In the genomic region with DNA sequence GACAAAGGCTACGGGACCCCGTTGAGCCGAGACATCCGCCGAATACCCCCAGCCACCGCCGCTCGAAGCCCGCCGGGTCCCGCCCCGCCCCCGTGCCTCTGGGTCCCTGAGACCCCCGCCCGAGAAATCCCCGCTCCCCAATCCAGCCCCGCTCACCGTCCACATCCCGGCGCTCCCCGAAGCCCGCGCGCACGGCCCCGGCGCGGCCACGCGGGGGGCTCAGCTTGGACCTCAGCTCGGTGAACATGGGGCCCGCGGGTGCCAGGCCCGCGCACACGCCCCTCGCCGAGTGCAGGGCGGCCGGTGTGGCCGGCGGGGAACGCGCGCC, we compare ENCODE assay signal across 8 cellular contexts. TPM values are rescaled to one million over a fixed set of nuclear protein-coding genes. Genes with fewer than 3 reads are reported as not detected.
DNase-seq lines count a peak whose midpoint lies in the region; ATAC-seq and TF ChIP-seq lines count a peak whose summit lies in the region.

No MANE protein-coding gene starts in this region.

- H3K36me3 ChIP-seq in brain microvascular endothelial cell (replicated peaks) (peaks cover 9% of the 10 kb centered on the region), upper lobe of right lung (peaks cover 7% of the 10 kb centered on the region)

- ATAC-seq in memory B cell (ENCODE audit: low read depth) (no peak), upper lobe of right lung (no peak), GM18870 (IDR thresholded peaks at IDR 0.05; ENCODE audit: unreplicated experiment) (no peak)

- H3K9me3 Mint-ChIP-seq in activated naive CD4-positive, alpha-beta T cell treated with anti-CD3 and anti-CD28 coated beads, Interleukin-2, amount 50 U/mL, for 24 hours: no peaks in the 10 kb centered on the region
- H3K9me3 Mint-ChIP-seq in memory B cell: no peaks in the 10 kb centered on the region

- H3K27me3 Mint-ChIP-seq in activated naive CD4-positive, alpha-beta T cell treated with anti-CD3 and anti-CD28 coated beads, Interleukin-2, amount 50 U/mL, for 24 hours: no peaks in the 10 kb centered on the region
- no peaks in the 10 kb centered on the region for H3K27me3 Mint-ChIP-seq in memory B cell

- no peaks in the 10 kb centered on the region for H3K27me3 ChIP-seq in brain microvascular endothelial cell (replicated peaks)
- no peaks in the 10 kb centered on the region for H3K27me3 ChIP-seq in upper lobe of right lung

- H3K27ac ChIP-seq in brain microvascular endothelial cell (no peak overlapping the region), upper lobe of right lung (peak overlapping the region; percentile 66)

- H3K4me1 ChIP-seq in upper lobe of right lung: peaks cover 30% of the 10 kb centered on the region

- DNase-seq in activated naive CD4-positive, alpha-beta T cell (lab: John Stamatoyannopoulos, UW): no peak
- DNase-seq in brain microvascular endothelial cell (no peak), memory B cell (ENCODE audit: low spot score in 2 of 2) (peak in 1 of 2 donors; percentile 32), upper lobe of right lung (peak; percentile 68), putamen (ENCODE audit: low spot score) (no peak), COLO668 (lab: John Stamatoyannopoulos, UW; ENCODE audit: unreplicated experiment) (no peak)

- peak overlapping the region; percentile 84 for H3K4me3 Mint-ChIP-seq in activated naive CD4-positive, alpha-beta T cell treated with anti-CD3 and anti-CD28 coated beads, Interleukin-2, amount 50 U/mL, for 24 hours
- peak overlapping the region; percentile 94 for H3K4me3 Mint-ChIP-seq in memory B cell

- H3K4me3 ChIP-seq in brain microvascular endothelial cell (ENCODE audit: low read depth, low read length) (peak overlapping the region; percentile 47), upper lobe of right lung (peak overlapping the region; percentile 93)

- intact Hi-C loops in upper lobe of right lung (cut with DNase I): no loop called here

- in situ Hi-C loops in brain microvascular endothelial cell (cut with HindIII; ENCODE audit: low pct_ligation_motif_present, low sequenced_read_pairs): no loop called here

- no peaks in the 10 kb centered on the region for H3K9me3 ChIP-seq in upper lobe of right lung

- peaks cover 69% of the 10 kb centered on the region for H3K4me1 Mint-ChIP-seq in activated naive CD4-positive, alpha-beta T cell treated with anti-CD3 and anti-CD28 coated beads, Interleukin-2, amount 50 U/mL, for 24 hours
- peaks cover 42% of the 10 kb centered on the region for H3K4me1 Mint-ChIP-seq in memory B cell

- H3K36me3 Mint-ChIP-seq in activated naive CD4-positive, alpha-beta T cell treated with anti-CD3 and anti-CD28 coated beads, Interleukin-2, amount 50 U/mL, for 24 hours: peaks cover 13% of the 10 kb centered on the region
- H3K36me3 Mint-ChIP-seq in memory B cell: peaks cover 21% of the 10 kb centered on the region

- no peak overlapping the region for H3K27ac Mint-ChIP-seq in activated naive CD4-positive, alpha-beta T cell treated with anti-CD3 and anti-CD28 coated beads, Interleukin-2, amount 50 U/mL, for 24 hours
- peak overlapping the region; percentile 72 for H3K27ac Mint-ChIP-seq in memory B cell

- TF ChIP-seq CTCF in brain microvascular endothelial cell (IDR thresholded peaks at IDR 0.05; ENCODE audit: low read depth, low read length, missing control alignments): no peak
- no peak for TF ChIP-seq CTCF in upper lobe of right lung (IDR thresholded peaks at IDR 0.05)

RNA-seq across cellular contexts. Expression of a gene that starts 0.3 kb away (rescaled TPM):
- total RNA-seq in upper lobe of right lung: 4.3 TPM

RNA-seq across cellular contexts. Expression of a gene that starts 1.7 kb away (rescaled TPM):
- 58.9 TPM for total RNA-seq in upper lobe of right lung

RNA-seq across cellular contexts. Expression of a gene that starts 9.5 kb away (rescaled TPM):
- 17.6 TPM for total RNA-seq in upper lobe of right lung

RNA-seq across cellular contexts. Expression of a gene that starts 23.0 kb away (rescaled TPM):
- total RNA-seq in upper lobe of right lung: 38.9 TPM

RNA-seq across cellular contexts. Expression of a gene that starts 56.8 kb away (rescaled TPM):
- total RNA-seq in upper lobe of right lung: 1.9 TPM
